21 cellular contexts compared by ENCODE assay signal in genomic region chr2:64421199-64421598, GRCh38. TPM values are rescaled to one million over a fixed set of nuclear protein-coding genes. Genes with fewer than 3 reads are reported as not detected.
DNase-seq lines count a peak whose midpoint lies in the region; ATAC-seq and TF ChIP-seq lines count a peak whose summit lies in the region.
"Had no signal": no experiment of that assay in that cellular context is flagged by ENCODE, and none has a peak within 500 bp of the region (broad histone marks: within the 10 kb centered on the region; RNA-seq: fewer than 3 reads in every experiment).

No MANE protein-coding gene starts in this region.

- in situ Hi-C loops in gastrocnemius medialis (cut with MboI; ENCODE audit: low sequenced_read_pairs in 4 of 4): no loop called here

- H3K4me1 Mint-ChIP-seq in chondrocyte (ENCODE audit: low read depth): peaks cover 20% of the 10 kb centered on the region
- H3K4me1 Mint-ChIP-seq: CD8-positive, alpha-beta memory T cell had no signal

- no peaks in the 10 kb centered on the region for H3K36me3 Mint-ChIP-seq in chondrocyte (ENCODE audit: low read depth)
- H3K36me3 Mint-ChIP-seq: CD14-positive monocyte; CD8-positive, alpha-beta memory T cell had no signal

- DNase-seq in NCI-H2171 treated with DMSO at 0.1 percent for 48 hours (lab: John Stamatoyannopoulos, UW) (peak; percentile 27), NCI-H2171 (lab: John Stamatoyannopoulos, UW) (no peak), chondrocyte (ENCODE audit: low spot score) (no peak), gastrocnemius medialis (peak in 1 of 2 donors; percentile 58), MV-4-11 (lab: John Stamatoyannopoulos, UW) (no peak), DMS53 (lab: John Stamatoyannopoulos, UW) (no peak)
- DNase-seq: 8988T; ACHN; AML-193; BE2C; CD4-positive, alpha-beta T cell; CD8-positive, alpha-beta memory T cell; DMS 273 treated with DMSO at 0.1 percent for 48 hours; DMS79 treated with DMSO at 0.1 percent for 48 hours; GF-D8; HFFc6 had no signal

- no peaks in the 10 kb centered on the region for H3K27me3 ChIP-seq in gastrocnemius medialis
- H3K27me3 ChIP-seq: BE2C; BLaER1 treated with 17β-estradiol and CSF1 and Interleukin-3, amounts not matched to agents 10 nM and 100 nM had no signal

- no peaks in the 10 kb centered on the region for H3K9me3 Mint-ChIP-seq in chondrocyte (ENCODE audit: low read depth)
- H3K9me3 Mint-ChIP-seq: CD4-positive, alpha-beta T cell; CD8-positive, alpha-beta memory T cell; GM23338; HFFc6 had no signal

- intact Hi-C loops in gastrocnemius medialis (cut with DNase I; ENCODE audit: low total_unique reads): loop anchor here (2.0 kb wide), 1 partner anchor 34 kb away; the partner anchor contains the start of gene LGALSL

- TF ChIP-seq CTCF in chondrocyte (IDR thresholded peaks at IDR 0.05): no peak
- no peak for TF ChIP-seq CTCF in gastrocnemius medialis (IDR thresholded peaks at IDR 0.05 in 4 of 5, conservative IDR thresholded peaks at IDR 0.05 in 1 of 5)

- H3K4me3 Mint-ChIP-seq in chondrocyte (ENCODE audit: unreplicated experiment): no peak overlapping the region
- H3K4me3 Mint-ChIP-seq: CD14-positive monocyte; CD4-positive, alpha-beta T cell; CD8-positive, alpha-beta memory T cell; GM23338; HFFc6 had no signal

- peak overlapping the region; percentile 1 for H3K27ac Mint-ChIP-seq in chondrocyte (ENCODE audit: unreplicated experiment)
- H3K27ac Mint-ChIP-seq: CD14-positive monocyte; CD4-positive, alpha-beta T cell; CD8-positive, alpha-beta memory T cell; GM23338; HFFc6 had no signal

- peaks cover 38 to 45% of the 10 kb centered on the region in 2 donors for H3K4me1 ChIP-seq in gastrocnemius medialis
- H3K4me1 ChIP-seq: BE2C; BLaER1 treated with 17β-estradiol and CSF1 and Interleukin-3, amounts not matched to agents 10 nM and 100 nM had no signal

- H3K27me3 Mint-ChIP-seq in chondrocyte (ENCODE audit: low read depth): no peaks in the 10 kb centered on the region
- H3K27me3 Mint-ChIP-seq: CD4-positive, alpha-beta T cell had no signal

- no peaks in the 10 kb centered on the region for H3K9me3 ChIP-seq in gastrocnemius medialis
- H3K9me3 ChIP-seq: A549; BE2C; BLaER1 treated with 17β-estradiol and CSF1 and Interleukin-3, amounts not matched to agents 10 nM and 100 nM; HAP-1 had no signal

- no peaks in the 10 kb centered on the region for H3K36me3 ChIP-seq in gastrocnemius medialis
- H3K36me3 ChIP-seq: BE2C; BLaER1 treated with 17β-estradiol and CSF1 and Interleukin-3, amounts not matched to agents 10 nM and 100 nM; HAP-1 had no signal

- H3K4me3 ChIP-seq in gastrocnemius medialis: no peak overlapping the region
- H3K4me3 ChIP-seq: A549; BLaER1 treated with 17β-estradiol and CSF1 and Interleukin-3, amounts not matched to agents 10 nM and 100 nM; GM23338; HAP-1 had no signal

- H3K27ac ChIP-seq in gastrocnemius medialis: peak overlapping the region; percentile 69 to 83 (median 80)
- H3K27ac ChIP-seq: A549; BLaER1 treated with 17β-estradiol and CSF1 and Interleukin-3, amounts not matched to agents 10 nM and 100 nM had no signal

- peak; percentile 52 to 72 for ATAC-seq in gastrocnemius medialis
- ATAC-seq: A549, GM23338 had no signal

- TF ChIP-seq POLR2A in gastrocnemius medialis (IDR thresholded peaks at IDR 0.05): no peak

RNA-seq across cellular contexts. Expression of gene LGALSL, which starts 32.8 kb away (rescaled TPM):
- total RNA-seq in chondrocyte: 12.2 to 26.3 TPM (median 25.0 TPM) in 3 replicates
- 10 to 100 TPM in 1 of 4 donors, 1 to 10 TPM in 3; 3.8 to 19.6 (median 6.5) TPM for total RNA-seq in gastrocnemius medialis
